Comparison of ENCODE assay signal across 1 cellular context in the genomic region with DNA sequence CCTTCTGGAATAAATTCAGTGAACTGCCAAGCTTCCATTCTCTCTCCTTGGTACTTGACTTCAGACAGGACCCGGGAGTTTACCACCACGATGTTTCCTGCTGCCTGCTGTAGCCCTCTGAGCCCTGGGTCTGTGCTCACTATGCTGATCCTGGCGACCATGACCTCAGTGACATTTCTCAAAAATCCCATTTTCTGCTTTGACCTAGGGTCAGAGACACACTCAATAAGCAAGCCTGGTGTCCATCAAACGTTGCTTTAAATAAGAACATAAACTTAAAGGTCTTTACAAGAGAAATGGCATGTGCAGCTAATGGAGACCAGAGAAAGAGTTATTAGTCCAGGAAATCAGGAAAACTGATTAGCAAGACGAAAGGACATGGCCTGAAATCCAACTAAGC.
TF ChIP-seq lines count a peak whose summit lies in the region.

No MANE protein-coding gene starts in this region.

TF ChIP-seq in HepG2, 621 proteins besides CTCF, POLR2A, EP300 and RAD21 (continued from another document):
- TF ChIP-seq, protein P1, sequence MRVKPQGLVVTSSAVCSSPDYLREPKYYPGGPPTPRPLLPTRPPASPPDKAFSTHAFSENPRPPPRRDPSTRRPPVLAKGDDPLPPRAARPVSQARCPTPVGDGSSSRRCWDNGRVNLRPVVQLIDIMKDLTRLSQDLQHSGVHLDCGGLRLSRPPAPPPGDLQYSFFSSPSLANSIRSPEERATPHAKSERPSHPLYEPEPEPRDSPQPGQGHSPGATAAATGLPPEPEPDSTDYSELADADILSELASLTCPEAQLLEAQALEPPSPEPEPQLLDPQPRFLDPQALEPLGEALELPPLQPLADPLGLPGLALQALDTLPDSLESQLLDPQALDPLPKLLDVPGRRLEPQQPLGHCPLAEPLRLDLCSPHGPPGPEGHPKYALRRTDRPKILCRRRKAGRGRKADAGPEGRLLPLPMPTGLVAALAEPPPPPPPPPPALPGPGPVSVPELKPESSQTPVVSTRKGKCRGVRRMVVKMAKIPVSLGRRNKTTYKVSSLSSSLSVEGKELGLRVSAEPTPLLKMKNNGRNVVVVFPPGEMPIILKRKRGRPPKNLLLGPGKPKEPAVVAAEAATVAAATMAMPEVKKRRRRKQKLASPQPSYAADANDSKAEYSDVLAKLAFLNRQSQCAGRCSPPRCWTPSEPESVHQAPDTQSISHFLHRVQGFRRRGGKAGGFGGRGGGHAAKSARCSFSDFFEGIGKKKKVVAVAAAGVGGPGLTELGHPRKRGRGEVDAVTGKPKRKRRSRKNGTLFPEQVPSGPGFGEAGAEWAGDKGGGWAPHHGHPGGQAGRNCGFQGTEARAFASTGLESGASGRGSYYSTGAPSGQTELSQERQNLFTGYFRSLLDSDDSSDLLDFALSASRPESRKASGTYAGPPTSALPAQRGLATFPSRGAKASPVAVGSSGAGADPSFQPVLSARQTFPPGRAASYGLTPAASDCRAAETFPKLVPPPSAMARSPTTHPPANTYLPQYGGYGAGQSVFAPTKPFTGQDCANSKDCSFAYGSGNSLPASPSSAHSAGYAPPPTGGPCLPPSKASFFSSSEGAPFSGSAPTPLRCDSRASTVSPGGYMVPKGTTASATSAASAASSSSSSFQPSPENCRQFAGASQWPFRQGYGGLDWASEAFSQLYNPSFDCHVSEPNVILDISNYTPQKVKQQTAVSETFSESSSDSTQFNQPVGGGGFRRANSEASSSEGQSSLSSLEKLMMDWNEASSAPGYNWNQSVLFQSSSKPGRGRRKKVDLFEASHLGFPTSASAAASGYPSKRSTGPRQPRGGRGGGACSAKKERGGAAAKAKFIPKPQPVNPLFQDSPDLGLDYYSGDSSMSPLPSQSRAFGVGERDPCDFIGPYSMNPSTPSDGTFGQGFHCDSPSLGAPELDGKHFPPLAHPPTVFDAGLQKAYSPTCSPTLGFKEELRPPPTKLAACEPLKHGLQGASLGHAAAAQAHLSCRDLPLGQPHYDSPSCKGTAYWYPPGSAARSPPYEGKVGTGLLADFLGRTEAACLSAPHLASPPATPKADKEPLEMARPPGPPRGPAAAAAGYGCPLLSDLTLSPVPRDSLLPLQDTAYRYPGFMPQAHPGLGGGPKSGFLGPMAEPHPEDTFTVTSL (CRISPR knock-in tag; IDR thresholded peaks at IDR 0.05; ENCODE audit: borderline replicate concordance): 0 out of 2 replicates have a peak, but pooled peaks have one; percentile 1
- TF ChIP-seq MAFG (CRISPR knock-in tag; IDR thresholded peaks at IDR 0.05): no peak
